22 cellular contexts compared by ENCODE assay signal in the genomic region with DNA sequence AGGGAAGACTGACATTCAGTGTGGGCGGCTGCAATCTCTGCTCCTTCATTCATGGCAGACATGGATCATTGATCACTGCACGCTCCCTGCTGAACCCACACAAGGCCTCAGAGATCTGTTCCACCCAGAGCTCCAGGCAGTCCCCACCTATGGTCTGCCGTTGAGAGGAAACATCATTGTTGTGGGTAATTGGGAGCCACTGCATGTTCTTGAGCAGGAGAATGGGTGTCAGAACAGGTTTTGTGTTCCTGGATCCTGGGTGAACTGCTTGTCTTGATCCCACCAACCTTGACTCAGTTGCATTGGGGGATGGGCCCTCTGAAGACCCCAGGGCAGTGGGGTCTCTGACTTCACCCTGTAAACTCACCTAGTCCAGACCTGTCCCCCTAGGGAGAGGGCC.
"Had no signal": no experiment of that assay in that cellular context is flagged by ENCODE, and none has a peak within 500 bp of the region (broad histone marks: within the 10 kb centered on the region; RNA-seq: fewer than 3 reads in every experiment).

No MANE protein-coding gene starts in this region.

- H3K36me3 Mint-ChIP-seq: activated CD4-positive, alpha-beta memory T cell treated with anti-CD3 and anti-CD28 coated beads for 36 hours had no signal

- H3K9me3 ChIP-seq: MG63 had no signal

- H3K9me3 Mint-ChIP-seq: activated B cell treated with CpG ODN at 0.5 μM for 24 hours; activated CD4-positive, alpha-beta memory T cell treated with anti-CD3 and anti-CD28 coated beads for 36 hours; activated CD4-positive, alpha-beta T cell treated with anti-CD3 and anti-CD28 coated beads, Interleukin-2, amount 10 ng/mL, durations not matched to agents 7 days and 5 days; activated naive CD4-positive, alpha-beta T cell treated with anti-CD3 and anti-CD28 coated beads, Interleukin-2, amount 50 U/mL, for 24 hours; activated T-cell treated with anti-CD3 and anti-CD28 coated beads, Interleukin-2, amount 50 U/mL, for 4 hours had no signal

- H3K4me3 Mint-ChIP-seq: activated B cell treated with CpG ODN at 0.5 μM for 24 hours; activated CD4-positive, alpha-beta memory T cell treated with anti-CD3 and anti-CD28 coated beads for 36 hours; activated CD4-positive, alpha-beta T cell treated with anti-CD3 and anti-CD28 coated beads, Interleukin-2, amount 10 ng/mL, durations not matched to agents 7 days and 5 days; activated naive CD4-positive, alpha-beta T cell treated with anti-CD3 and anti-CD28 coated beads, Interleukin-2, amount 50 U/mL, for 24 hours; T-helper 17 cell had no signal

- DNase-seq: activated B cell treated with CpG ODN at 0.5 μM for 24 hours; activated CD4-positive, alpha-beta memory T cell treated with anti-CD3 and anti-CD28 coated beads for 36 hours; activated CD4-positive, alpha-beta T cell treated with anti-CD3 and anti-CD28 coated beads, Interleukin-2, amount 10 ng/mL, durations not matched to agents 7 days and 5 days; activated CD8-positive, alpha-beta memory T cell treated with anti-CD3 and anti-CD28 coated beads for 24 hours; activated gamma-delta T cell treated with Interleukin-2 at 50 U/mL for 16 hours; activated T-cell treated with anti-CD3 and anti-CD28 coated beads, Interleukin-2, amount 50 U/mL, for 4 hours; amygdala; cerebellar nuclear complex; MG63; MV-4-11; NCI-H1092 treated with DMSO at 0.1 percent for 48 hours; NCI-H1436; NCI-H1694 treated with DMSO at 0.1 percent for 48 hours; NCI-H2029 treated with DMSO at 0.1 percent for 48 hours; NCI-H345; NCI-H510A; NCI-H526 treated with DMSO at 0.1 percent for 48 hours; NCI-H82; SIG-M5; T-helper 17 cell; T-helper 9 cell had no signal

- H3K4me3 ChIP-seq: MG63 had no signal

- H3K36me3 ChIP-seq: MG63 had no signal

- H3K27ac Mint-ChIP-seq: activated B cell treated with CpG ODN at 0.5 μM for 24 hours; activated CD4-positive, alpha-beta memory T cell treated with anti-CD3 and anti-CD28 coated beads for 36 hours; activated CD4-positive, alpha-beta T cell treated with anti-CD3 and anti-CD28 coated beads, Interleukin-2, amount 10 ng/mL, durations not matched to agents 7 days and 5 days; T-helper 17 cell had no signal

- H3K27me3 ChIP-seq: MG63 had no signal

- H3K27me3 Mint-ChIP-seq: activated CD4-positive, alpha-beta memory T cell treated with anti-CD3 and anti-CD28 coated beads for 36 hours; activated CD4-positive, alpha-beta T cell treated with anti-CD3 and anti-CD28 coated beads, Interleukin-2, amount 10 ng/mL, durations not matched to agents 7 days and 5 days; activated naive CD4-positive, alpha-beta T cell treated with anti-CD3 and anti-CD28 coated beads, Interleukin-2, amount 50 U/mL, for 24 hours; T-helper 17 cell had no signal

- ATAC-seq: activated T-cell treated with anti-CD3 and anti-CD28 coated beads, Interleukin-2, amount 50 U/mL, for 4 hours; T-helper 17 cell had no signal
